In genomic region chr5:112917453-112918005, GRCh38 we compare ENCODE assay signal across 9 cellular contexts. TPM values are rescaled to one million over a fixed set of nuclear protein-coding genes. Genes with fewer than 3 reads are reported as not detected.
DNase-seq lines count a peak whose midpoint lies in the region; ATAC-seq and TF ChIP-seq lines count a peak whose summit lies in the region.
"Had no signal": no experiment of that assay in that cellular context is flagged by ENCODE, and none has a peak within 500 bp of the region (broad histone marks: within the 10 kb centered on the region; RNA-seq: fewer than 3 reads in every experiment).

No MANE protein-coding gene starts in this region.

- no peak overlapping the region for H2AFZ ChIP-seq in fibroblast of lung (ENCODE audit: low read length)

- no peak for ATAC-seq in HG03280 (IDR thresholded peaks at IDR 0.05; ENCODE audit: unreplicated experiment)

- TF ChIP-seq CTCF in BJ (IDR thresholded peaks at IDR 0.05; ENCODE audit: insufficient read depth, low read depth, low read length) (peak; percentile 21; the same call in 1 of the 2 replicates), GM12873 (IDR thresholded peaks at IDR 0.05; ENCODE audit: insufficient read depth, low read depth, low read length, missing control alignments) (peak; percentile 54), fibroblast of lung (conservative IDR thresholded peaks at IDR 0.05 in 1 of 2, IDR thresholded peaks at IDR 0.05 in 1 of 2; ENCODE audit: low read depth in 1 of 2, low read length in 2 of 2) (peak in 1 of 2 donors; percentile 21)

- peaks cover 36% of the 10 kb centered on the region for H3K79me2 ChIP-seq in fibroblast of lung (ENCODE audit: control insufficient read depth, insufficient read depth, low read length)

- CTCF ChIA-PET in BJ (lab: Yijun Ruan, JAX) = no interaction called here

- H3K36me3 ChIP-seq in BJ (ENCODE audit: control insufficient read depth, insufficient read depth, low read length) (no peaks in the 10 kb centered on the region; the same call in 1 of the 2 replicates), fibroblast of lung (ENCODE audit: control insufficient read depth, insufficient read depth, low read length) (peaks cover 6% of the 10 kb centered on the region)

- H3K4me1 ChIP-seq in fibroblast of lung (ENCODE audit: control insufficient read depth, extremely low read depth, insufficient read depth, low read length) = peaks cover 15% of the 10 kb centered on the region

- no peak overlapping the region for H3K4me3 ChIP-seq in BJ (ENCODE audit: low read depth, low read length)
- no peak overlapping the region for H3K4me3 ChIP-seq in fibroblast of lung (replicated peaks in 1 of 4; ENCODE audit: control extremely low read depth in 1 of 4, insufficient read depth in 1 of 4, low read depth in 3 of 4, low read length in 4 of 4)

- no peak overlapping the region for H3K9ac ChIP-seq in fibroblast of lung (ENCODE audit: insufficient read depth, low read length)

- H4K20me1 ChIP-seq in fibroblast of lung (ENCODE audit: control insufficient read depth, extremely low read depth, insufficient read depth, low read length) = no peaks in the 10 kb centered on the region

- in situ Hi-C loops in SK-MEL-5 (cut with HindIII; ENCODE audit: low pct_unique_long_range_greater_than_20kb, low sequenced_read_pairs) = no loop called here

- POLR2A ChIA-PET in BJ (lab: Charles Lee) = no interaction called here

- no peaks in the 10 kb centered on the region for H3K9me3 ChIP-seq in fibroblast of lung (ENCODE audit: control insufficient read depth, insufficient read depth, low read depth, low read length)

- H3K4me2 ChIP-seq in fibroblast of lung (ENCODE audit: extremely low read depth, insufficient read depth, low read length) = no peak overlapping the region

- no peak overlapping the region for H3K27ac ChIP-seq in fibroblast of lung (ENCODE audit: insufficient read depth, low read length)

- no peaks in the 10 kb centered on the region for H3K27me3 ChIP-seq in BJ (ENCODE audit: control insufficient read depth, insufficient read depth, low read length)
- H3K27me3 ChIP-seq in fibroblast of lung (ENCODE audit: control insufficient read depth, insufficient read depth, low read length) = no peaks in the 10 kb centered on the region

- DNase-seq in BJ (ENCODE audit: low read depth) = no peak
- DNase-seq in SK-MEL-5 (ENCODE audit: low read depth, low spot score) = peak; percentile 30
- peak; percentile 17 to 21 for DNase-seq in fibroblast of lung (ENCODE audit: low read depth in 2 of 2)
- DNase-seq in ecto neural progenitor cell (ENCODE audit: low spot score) = no peak
- DNase-seq in NCI-H2196 treated with DMSO at 0.1 percent for 48 hours (lab: John Stamatoyannopoulos, UW; ENCODE audit: unreplicated experiment) = no peak
- DNase-seq in NCI-H187 treated with DMSO at 0.1 percent for 48 hours (lab: John Stamatoyannopoulos, UW) = no peak
- DNase-seq: NCI-H2171 had no signal

RNA-seq across cellular contexts. Expression of gene REEP5, which starts 4.5 kb away (rescaled TPM):
- 278 and 334 TPM in 2 replicates for polyA plus RNA-seq in BJ (2011; rRNA removed)
- polyA minus RNA-seq in BJ (2011; rRNA and poly(A)+ RNA removed) = 162 and 190 TPM in 2 replicates
- total RNA-seq in SK-MEL-5 (2014; rRNA removed; shearing (Covaris generic)) = 32.4 and 47.7 TPM in 2 replicates
- 61.8 and 75.1 TPM in 2 replicates for polyA plus RNA-seq in SK-MEL-5 (2015; cell fraction: cytosol; rRNA removed)
- 16.1 and 29.3 TPM in 2 replicates for polyA plus RNA-seq in SK-MEL-5 (2015; cell fraction: nucleus; rRNA removed)
- total RNA-seq in fibroblast of lung = 54.7 and 56.8 TPM in 2 replicates
- 105 and 111 TPM in 2 replicates for polyA plus RNA-seq in fibroblast of lung
- polyA plus RNA-seq in fibroblast of lung (2012) = 76.4 and 81.3 TPM in 2 replicates
- 255 and 273 TPM in 2 replicates for polyA minus RNA-seq in fibroblast of lung (ENCODE audit: low replicate concordance)

RNA-seq across cellular contexts. Expression of gene SRP19, which starts 56.4 kb away (rescaled TPM):
- polyA plus RNA-seq in BJ (2011; rRNA removed) = 32.4 and 72.2 TPM in 2 replicates
- polyA minus RNA-seq in BJ (2011; rRNA and poly(A)+ RNA removed) = 5.6 and 9.7 TPM in 2 replicates
- 96.7 and 108 TPM in 2 replicates for total RNA-seq in SK-MEL-5 (2014; rRNA removed; shearing (Covaris generic))
- 55.4 and 57.3 TPM in 2 replicates for polyA plus RNA-seq in SK-MEL-5 (2015; cell fraction: cytosol; rRNA removed)
- 51.7 and 101 TPM in 2 replicates for polyA plus RNA-seq in SK-MEL-5 (2015; cell fraction: nucleus; rRNA removed)
- 58.0 and 58.5 TPM in 2 replicates for total RNA-seq in fibroblast of lung
- polyA plus RNA-seq in fibroblast of lung = 109 and 118 TPM in 2 replicates
- 90.0 and 107 TPM in 2 replicates for polyA plus RNA-seq in fibroblast of lung (2012)
- 1.1 TPM in 2 replicates for polyA minus RNA-seq in fibroblast of lung (ENCODE audit: low replicate concordance)

RNA-seq across cellular contexts. Expression of gene DCP2, which starts 59.1 kb away (rescaled TPM):
- polyA plus RNA-seq in BJ (2011; rRNA removed) (6.4 and 9.9 TPM in 2 replicates), fibroblast of lung (7.9 and 8.9 TPM in 2 replicates)
- 14.1 and 18.0 TPM in 2 replicates for polyA minus RNA-seq in BJ (2011; rRNA and poly(A)+ RNA removed)
- 35.5 and 38.3 TPM in 2 replicates for total RNA-seq in SK-MEL-5 (2014; rRNA removed; shearing (Covaris generic))
- polyA plus RNA-seq in SK-MEL-5 (2015; cell fraction: cytosol; rRNA removed) = 14.0 and 28.1 TPM in 2 replicates
- polyA plus RNA-seq in SK-MEL-5 (2015; cell fraction: nucleus; rRNA removed) = 25.8 and 70.0 TPM in 2 replicates
- total RNA-seq in fibroblast of lung = 19.5 and 20.5 TPM in 2 replicates
- 7.7 and 7.9 TPM in 2 replicates for polyA plus RNA-seq in fibroblast of lung (2012)
- polyA minus RNA-seq in fibroblast of lung (ENCODE audit: low replicate concordance) = 5.2 and 11.1 TPM in 2 replicates

Comparison
In these comparisons a context has a peak if more than half of its experiments do, and no peak if none do; other contexts are left out.
1. DNase-seq: peak in SK-MEL-5 (single experiment) and fibroblast of lung (2 of 2); none in BJ (single experiment), ecto neural progenitor cell (single experiment), NCI-H2196 treated with DMSO at 0.1 percent for 48 hours (single experiment) and NCI-H187 treated with DMSO at 0.1 percent for 48 hours (single experiment).